In the genomic region with DNA sequence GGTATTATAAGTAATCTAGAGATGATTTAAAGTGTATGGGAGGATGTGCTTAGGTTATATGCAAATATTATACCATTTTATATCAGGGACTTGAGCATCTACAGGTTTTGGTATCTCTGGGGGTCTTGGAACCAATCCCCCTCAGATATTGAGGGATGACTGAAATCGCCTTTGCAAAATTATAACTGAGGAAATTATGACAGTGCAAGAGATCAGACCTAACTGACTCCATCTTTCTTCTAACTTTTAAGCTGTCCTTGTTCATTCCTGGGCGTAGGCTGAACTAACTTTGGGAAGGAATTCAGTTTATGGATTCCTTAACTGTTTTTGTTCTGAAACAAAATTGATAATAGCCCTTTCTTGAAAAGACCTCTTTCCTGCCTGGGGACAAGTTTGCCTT, we compare ENCODE assay signal across 19 cellular contexts.
"Had no signal": no experiment of that assay in that cellular context is flagged by ENCODE, and none has a peak within 500 bp of the region (broad histone marks: within the 10 kb centered on the region; RNA-seq: fewer than 3 reads in every experiment).

No MANE protein-coding gene starts in this region.

- H3K4me1 Mint-ChIP-seq: activated B cell treated with CpG ODN at 0.5 μM for 24 hours; activated CD4-positive, alpha-beta T cell treated with anti-CD3 and anti-CD28 coated beads for 36 hours; endodermal cell; T-helper 17 cell had no signal

- H3K27ac ChIP-seq: prostate gland, spleen had no signal

- H3K36me3 Mint-ChIP-seq: activated naive CD4-positive, alpha-beta T cell treated with anti-CD3 and anti-CD28 coated beads, Interleukin-2, amount 10 ng/mL, durations not matched to agents 7 days and 5 days; natural killer cell treated with Interleukin-12 subunit alpha and Interleukin-12 subunit beta and Interleukin-15 and Interleukin-18, amount 100 ng/mL, for 72 hours had no signal

- ATAC-seq: activated CD4-positive, alpha-beta T cell treated with anti-CD3 and anti-CD28 coated beads for 36 hours; activated T-cell treated with anti-CD3 and anti-CD28 coated beads, Interleukin-2, amount 50 U/mL, for 72 hours; left lobe of liver; natural killer cell treated with Interleukin-12 subunit alpha and Interleukin-12 subunit beta and Interleukin-15 and Interleukin-18, amount 100 ng/mL, for 72 hours; stimulated activated naive CD8-positive, alpha-beta T cell treated with anti-CD3 and anti-CD28 coated beads, Interleukin-15, Interleukin-2, amounts not matched to agents 100 U/mL and 50 U/mL, for 24 hours; T-helper 17 cell had no signal

- H3K27me3 ChIP-seq: spleen had no signal

- H3K27ac Mint-ChIP-seq: activated B cell treated with CpG ODN at 0.5 μM for 24 hours; activated CD4-positive, alpha-beta T cell treated with anti-CD3 and anti-CD28 coated beads for 36 hours; activated naive CD4-positive, alpha-beta T cell treated with anti-CD3 and anti-CD28 coated beads, Interleukin-2, amount 10 ng/mL, durations not matched to agents 7 days and 5 days; activated T-cell treated with anti-CD3 and anti-CD28 coated beads, Interleukin-2, amount 50 U/mL, for 72 hours; endodermal cell; natural killer cell treated with Interleukin-12 subunit alpha and Interleukin-12 subunit beta and Interleukin-15 and Interleukin-18, amount 100 ng/mL, for 72 hours; T-helper 17 cell had no signal

- DNase-seq: activated B cell treated with CpG ODN at 0.5 μM for 24 hours; activated CD4-positive, alpha-beta T cell treated with anti-CD3 and anti-CD28 coated beads for 36 hours; activated CD4-positive, alpha-beta T cell treated with anti-CD3 and anti-CD28 coated beads, Interleukin-2, amount 50 U/mL, for 48 hours; activated effector memory CD4-positive, alpha-beta T cell treated with anti-CD3 and anti-CD28 coated beads, Interleukin-2, amount 50 U/mL, for 16 hours; activated naive CD4-positive, alpha-beta T cell treated with anti-CD3 and anti-CD28 coated beads, Interleukin-2, amount 10 ng/mL, durations not matched to agents 7 days and 5 days; activated T-cell treated with anti-CD3 and anti-CD28 coated beads, Interleukin-2, amount 50 U/mL, for 72 hours; amygdala; cerebellar nuclear complex; cortex of kidney; endodermal cell; foreskin fibroblast; spleen; stimulated activated CD4-positive, alpha-beta T cell treated with anti-CD3 and anti-CD28 coated beads, Interleukin-4, amount 100 ng/mL, for 1 hour; stimulated activated naive CD8-positive, alpha-beta T cell treated with anti-CD3 and anti-CD28 coated beads, Interleukin-15, Interleukin-2, amounts not matched to agents 100 U/mL and 50 U/mL, for 24 hours; T-helper 17 cell had no signal

- H3K36me3 ChIP-seq: prostate gland, spleen had no signal

- H3K4me1 ChIP-seq: prostate gland had no signal

- H3K4me3 Mint-ChIP-seq: activated B cell treated with CpG ODN at 0.5 μM for 24 hours; activated CD4-positive, alpha-beta T cell treated with anti-CD3 and anti-CD28 coated beads for 36 hours; activated naive CD4-positive, alpha-beta T cell treated with anti-CD3 and anti-CD28 coated beads, Interleukin-2, amount 10 ng/mL, durations not matched to agents 7 days and 5 days; activated T-cell treated with anti-CD3 and anti-CD28 coated beads, Interleukin-2, amount 50 U/mL, for 72 hours; endodermal cell; natural killer cell treated with Interleukin-12 subunit alpha and Interleukin-12 subunit beta and Interleukin-15 and Interleukin-18, amount 100 ng/mL, for 72 hours; T-helper 17 cell had no signal

- H3K9me3 Mint-ChIP-seq: activated B cell treated with CpG ODN at 0.5 μM for 24 hours; activated naive CD4-positive, alpha-beta T cell treated with anti-CD3 and anti-CD28 coated beads, Interleukin-2, amount 10 ng/mL, durations not matched to agents 7 days and 5 days; activated T-cell treated with anti-CD3 and anti-CD28 coated beads, Interleukin-2, amount 50 U/mL, for 72 hours; endodermal cell; natural killer cell treated with Interleukin-12 subunit alpha and Interleukin-12 subunit beta and Interleukin-15 and Interleukin-18, amount 100 ng/mL, for 72 hours had no signal

- H3K9me3 ChIP-seq: prostate gland, spleen had no signal

- H3K4me3 ChIP-seq: lung, prostate gland, spleen had no signal
